Comparison of ENCODE assay signal across 33 cellular contexts in the genomic region with DNA sequence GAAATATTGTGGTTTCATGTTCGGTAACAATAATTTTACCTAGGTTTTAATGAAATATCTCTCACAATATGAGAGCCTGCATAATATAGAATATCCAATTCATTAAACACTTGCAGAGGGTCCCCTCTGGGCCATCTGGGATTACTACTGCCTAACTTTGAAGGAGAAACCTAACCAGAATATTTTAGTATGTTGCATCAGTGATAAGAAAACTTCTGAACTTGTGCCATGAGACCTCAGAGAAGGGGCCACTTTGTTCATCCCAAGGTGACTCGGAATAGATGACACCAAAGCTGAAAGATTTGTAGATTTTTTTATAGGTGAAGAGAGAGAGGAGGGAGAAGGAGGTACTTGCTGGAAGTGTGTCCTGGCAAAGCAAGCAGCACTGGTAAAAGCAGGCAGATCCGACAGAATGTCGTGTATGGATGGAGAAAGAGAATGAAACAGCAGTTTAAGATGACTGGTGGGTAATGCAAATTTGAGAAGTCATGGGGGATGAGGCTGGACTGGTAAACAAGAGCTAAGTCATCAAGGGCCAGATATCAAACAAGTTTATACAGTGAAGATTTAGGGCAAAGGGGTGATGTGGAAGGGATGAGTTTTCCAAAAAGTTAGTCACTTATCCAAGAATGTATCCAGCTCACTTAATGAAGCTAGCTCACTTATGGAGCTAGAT.
DNase-seq lines count a peak whose midpoint lies in the region; ATAC-seq, FAIRE-seq and TF ChIP-seq lines count a peak whose summit lies in the region.
"Had no signal": no experiment of that assay in that cellular context is flagged by ENCODE, and none has a peak within 500 bp of the region (broad histone marks: within the 10 kb centered on the region; RNA-seq: fewer than 3 reads in every experiment).

No MANE protein-coding gene starts in this region.

- H3K4me1 ChIP-seq in IMR-90 (ENCODE audit: control insufficient read depth, insufficient read depth, low read length) (peaks cover 1% of the 10 kb centered on the region; the same call in 1 of the 2 replicates), astrocyte (ENCODE audit: insufficient read depth, low read length) (no peaks in the 10 kb centered on the region), trophoblast cell (ENCODE audit: control insufficient read depth in 1 of 2, insufficient read depth in 2 of 2, low read length in 2 of 2) (no peaks in the 10 kb centered on the region), transverse colon (peaks cover 0 to 7% (median 2%) of the 10 kb centered on the region in 4 donors)
- H3K4me1 ChIP-seq: pancreas had no signal

- no peaks in the 10 kb centered on the region for H3K36me3 Mint-ChIP-seq in astrocyte (ENCODE audit: low read depth, unreplicated experiment)
- no peaks in the 10 kb centered on the region for H3K36me3 Mint-ChIP-seq in activated CD4-positive, alpha-beta T cell treated with anti-CD3 and anti-CD28 coated beads, Interleukin-2, amount 10 ng/mL, durations not matched to agents 24 days and 14 days (ENCODE audit: low read depth)
- H3K36me3 Mint-ChIP-seq: naive thymus-derived CD4-positive, alpha-beta T cell; stimulated activated effector memory CD8-positive, alpha-beta T cell treated with anti-CD3 and anti-CD28 coated beads, Interleukin-12 subunit alpha, Interleukin-12 subunit beta, amount 100 ng/mL, for 72 hours had no signal

- H3K18ac ChIP-seq in IMR-90 (ENCODE audit: low read depth, low read length): no peak overlapping the region
- H3K18ac ChIP-seq in trophoblast cell (ENCODE audit: low read length): no peak overlapping the region

- H4K12ac ChIP-seq in trophoblast cell (ENCODE audit: low read depth, low read length): no peak overlapping the region

- H3K23ac ChIP-seq in IMR-90 (ENCODE audit: low read depth, low read length) (no peak overlapping the region), trophoblast cell (ENCODE audit: low read length) (no peak overlapping the region)

- H2AK5ac ChIP-seq in IMR-90 (ENCODE audit: low read depth, low read length) (no peak overlapping the region), trophoblast cell (ENCODE audit: low read length) (no peak overlapping the region)

- H3K79me2 ChIP-seq in astrocyte (ENCODE audit: insufficient read depth, low read length): no peaks in the 10 kb centered on the region
- no peaks in the 10 kb centered on the region for H3K79me2 ChIP-seq in trophoblast cell (ENCODE audit: control insufficient read depth, insufficient read depth, low read length, poor library complexity)

- no peak overlapping the region for H3K56ac ChIP-seq in IMR-90 (ENCODE audit: extremely low read depth, insufficient read depth, low read length)

- H2BK5ac ChIP-seq in IMR-90 (ENCODE audit: low read depth, low read length, poor library complexity, severe bottlenecking) (no peak overlapping the region), trophoblast cell (ENCODE audit: low read depth, low read length, poor library complexity) (no peak overlapping the region)

- H2BK20ac ChIP-seq in IMR-90 (ENCODE audit: low read depth, low read length): no peak overlapping the region

- no peak overlapping the region for H2BK15ac ChIP-seq in IMR-90 (ENCODE audit: low read depth, low read length)

- H3K27me3 Mint-ChIP-seq in astrocyte (ENCODE audit: low read depth, unreplicated experiment): no peaks in the 10 kb centered on the region
- no peaks in the 10 kb centered on the region for H3K27me3 Mint-ChIP-seq in activated CD4-positive, alpha-beta T cell treated with anti-CD3 and anti-CD28 coated beads, Interleukin-2, amount 10 ng/mL, durations not matched to agents 24 days and 14 days

- H2AK9ac ChIP-seq in IMR-90 (replicated peaks; ENCODE audit: low read depth, low read length, poor library complexity): no peak overlapping the region

- H2BK120ac ChIP-seq in IMR-90 (ENCODE audit: low read depth, low read length) (no peak overlapping the region), trophoblast cell (ENCODE audit: insufficient read depth, low read length, poor library complexity) (no peak overlapping the region)

- H3K79me1 ChIP-seq in IMR-90 (ENCODE audit: low read depth in 1 of 2, low read length in 2 of 2) (no peaks in the 10 kb centered on the region), trophoblast cell (ENCODE audit: low read length) (no peaks in the 10 kb centered on the region)

- in situ Hi-C loops in IMR-90 (cut with MboI; ENCODE audit: low sequenced_read_pairs) (loop anchor here (5.0 to 10.0 kb wide), 2 partner anchors 174 to 466 kb away; no protein-coding TSS in a partner anchor), transverse colon (cut with MboI; ENCODE audit: low pct_ligation_motif_present in 1 of 4, low pct_unique_long_range_greater_than_20kb in 1 of 4, low sequenced_read_pairs in 3 of 4) (loop anchor here (10.0 to 25.0 kb wide), 7 partner anchors 156 to 464 kb away; a partner anchor contains a TSS)

- H4K20me1 ChIP-seq in IMR-90 (ENCODE audit: insufficient read depth, low read length) (no peaks in the 10 kb centered on the region), astrocyte (ENCODE audit: insufficient read depth, low read length) (no peaks in the 10 kb centered on the region)

- no TSS peak for BruUV-seq in IMR-90 (replicated peaks; lab: Mats Ljungman, UMichigan)

- peak overlapping the region; percentile 29; the same call in 1 of the 2 replicates for H3K4me2 ChIP-seq in IMR-90 (ENCODE audit: low read depth, low read length)
- no peak overlapping the region for H3K4me2 ChIP-seq in astrocyte (ENCODE audit: low read length)
- H3K4me2 ChIP-seq in trophoblast cell (ENCODE audit: low read length): no peak overlapping the region

- CTCF ChIA-PET in IMR-90 (lab: Yijun Ruan, JAX): interaction anchor here (0.6 to 2.7 kb wide), 6 partner anchors 13 to 489 kb away, joined by 3 to 38 read pairs (median 7); no protein-coding TSS in a partner anchor

- TF ChIP-seq EP300 in transverse colon (IDR thresholded peaks at IDR 0.05; ENCODE audit: low read depth): no peak

- DNase-seq in IMR-90: peak; percentile 19
- DNase-seq in astrocyte (ENCODE audit: low read depth): no peak
- DNase-seq in left lobe of liver (ENCODE audit: low spot score): no peak
- no peak for DNase-seq in trophoblast cell
- no peak for DNase-seq in transverse colon
- no peak for DNase-seq in RPMI8226
- no peak for DNase-seq in activated CD4-positive, alpha-beta T cell treated with anti-CD3 and anti-CD28 coated beads, Interleukin-2, amount 10 ng/mL, durations not matched to agents 24 days and 14 days
- DNase-seq: activated CD4-positive, alpha-beta memory T cell treated with anti-CD3 and anti-CD28 coated beads, Interleukin-2, amount 10 ng/mL, durations not matched to agents 7 days and 5 days; activated CD4-positive, CD25-positive, alpha-beta regulatory T cell treated with anti-CD3 and anti-CD28 coated beads, Interleukin-2, amount 50 U/mL, for 72 hours; aorta; C1 segment of cervical spinal cord; Caco-2; caudate nucleus; cortex of kidney; DMS79 treated with DMSO at 0.1 percent for 48 hours; esophagus squamous epithelium; GF-D8; HFFc6; left lung; naive thymus-derived CD4-positive, alpha-beta T cell; NCI-H1092; NCI-H187; NCI-H526; pancreas; stimulated activated CD4-positive, alpha-beta T cell treated with anti-CD3 and anti-CD28 coated beads, Interleukin-12 subunit alpha, Interleukin-12 subunit beta, amount 100 ng/mL, for 4 hours; stimulated activated CD4-positive, alpha-beta T cell treated with anti-CD3 and anti-CD28 coated beads, Interleukin-4, amount 100 ng/mL, for 1 hour; substantia nigra; T-helper 1 cell had no signal

- intact Hi-C loops in IMR-90 (cut with micrococcal nuclease): loop anchor here (1.0 to 10.0 kb wide), 2 partner anchors 354 to 488 kb away; no protein-coding TSS in a partner anchor
- intact Hi-C loops in transverse colon (cut with DNase I; ENCODE audit: low total_unique reads): loop anchor here (5.0 to 10.0 kb wide), 2 partner anchors 161 to 454 kb away; a partner anchor contains a TSS
- intact Hi-C loops in activated CD4-positive, alpha-beta T cell treated with anti-CD3 and anti-CD28 coated beads, Interleukin-2, amount 10 ng/mL, durations not matched to agents 24 days and 14 days (cut with micrococcal nuclease): no loop called here

- H3K9me3 Mint-ChIP-seq in astrocyte (ENCODE audit: unreplicated experiment): peaks cover 3% of the 10 kb centered on the region
- H3K9me3 Mint-ChIP-seq in activated CD4-positive, alpha-beta T cell treated with anti-CD3 and anti-CD28 coated beads, Interleukin-2, amount 10 ng/mL, durations not matched to agents 24 days and 14 days: no peaks in the 10 kb centered on the region
- H3K9me3 Mint-ChIP-seq: activated CD4-positive, alpha-beta memory T cell treated with anti-CD3 and anti-CD28 coated beads, Interleukin-2, amount 10 ng/mL, durations not matched to agents 7 days and 5 days; activated T-helper 17 cell treated with anti-CD3 and anti-CD28 coated beads, Interleukin-2, amount 50 U/mL, for 72 hours; HFFc6; stimulated activated effector memory CD8-positive, alpha-beta T cell treated with anti-CD3 and anti-CD28 coated beads, Interleukin-12 subunit alpha, Interleukin-12 subunit beta, amount 100 ng/mL, for 72 hours had no signal

- POLR2A ChIA-PET in IMR-90 (lab: Charles Lee; ENCODE audit: unreplicated experiment): no interaction called here

- 0 out of 2 replicates have a peak overlapping the region, but pooled peaks have one; percentile 25 for H4K91ac ChIP-seq in IMR-90 (ENCODE audit: insufficient read depth, low read depth, low read length)
- no peak overlapping the region for H4K91ac ChIP-seq in trophoblast cell (ENCODE audit: low read depth, low read length)

- no peak for FAIRE-seq in astrocyte (lab: Jason Lieb, UNC)
- FAIRE-seq: RCC 7860 had no signal

- WGBS in IMR-90 (ENCODE audit: extremely low coverage in 2 of 2, insufficient read length in 1 of 2), 2 experiments: 70% methylated on average over 3 of the region's 4 CpGs; no CpG with 5 or more reads in 1 of the 2 experiments
- no CpG with 5 or more reads among the region's 4 CpGs for WGBS in trophoblast cell (ENCODE audit: extremely low coverage, insufficient coverage, insufficient read length)
- 69 to 70% methylated on average over 4 of the region's 4 CpGs for WGBS in transverse colon (ENCODE audit: low coverage in 1 of 2), 2 donors

- peak overlapping the region; percentile 15 for H3K27ac Mint-ChIP-seq in astrocyte (ENCODE audit: unreplicated experiment)
- no peak overlapping the region for H3K27ac Mint-ChIP-seq in activated CD4-positive, alpha-beta T cell treated with anti-CD3 and anti-CD28 coated beads, Interleukin-2, amount 10 ng/mL, durations not matched to agents 24 days and 14 days
- H3K27ac Mint-ChIP-seq: activated CD4-positive, alpha-beta memory T cell treated with anti-CD3 and anti-CD28 coated beads, Interleukin-2, amount 10 ng/mL, durations not matched to agents 7 days and 5 days; activated naive CD8-positive, alpha-beta T cell; activated T-helper 17 cell treated with anti-CD3 and anti-CD28 coated beads, Interleukin-2, amount 50 U/mL, for 72 hours; HFFc6; mesothelial cell of epicardium; stimulated activated effector memory CD8-positive, alpha-beta T cell treated with anti-CD3 and anti-CD28 coated beads, Interleukin-12 subunit alpha, Interleukin-12 subunit beta, amount 100 ng/mL, for 72 hours had no signal

- H3K36me3 ChIP-seq in IMR-90 (ENCODE audit: control insufficient read depth, insufficient read depth, low read length) (no peaks in the 10 kb centered on the region), astrocyte (ENCODE audit: insufficient read depth, low read length) (no peaks in the 10 kb centered on the region), trophoblast cell (ENCODE audit: control insufficient read depth in 1 of 2, insufficient read depth in 2 of 2, low read length in 2 of 2) (no peaks in the 10 kb centered on the region), transverse colon (no peaks in the 10 kb centered on the region)
- H3K36me3 ChIP-seq: esophagus squamous epithelium, left lung, pancreas had no signal

- H3K9ac ChIP-seq in IMR-90 (ENCODE audit: low read depth, low read length) (no peak overlapping the region), astrocyte (ENCODE audit: low read length) (no peak overlapping the region), trophoblast cell (ENCODE audit: low read length) (no peak overlapping the region)

- H2BK12ac ChIP-seq in trophoblast cell (ENCODE audit: low read length): peak overlapping the region; percentile 36

- no peak overlapping the region for H3K4me3 Mint-ChIP-seq in astrocyte (ENCODE audit: unreplicated experiment)
- no peak overlapping the region for H3K4me3 Mint-ChIP-seq in activated CD4-positive, alpha-beta T cell treated with anti-CD3 and anti-CD28 coated beads, Interleukin-2, amount 10 ng/mL, durations not matched to agents 24 days and 14 days
- H3K4me3 Mint-ChIP-seq: activated CD4-positive, alpha-beta memory T cell treated with anti-CD3 and anti-CD28 coated beads, Interleukin-2, amount 10 ng/mL, durations not matched to agents 7 days and 5 days; activated naive CD8-positive, alpha-beta T cell; activated T-helper 17 cell treated with anti-CD3 and anti-CD28 coated beads, Interleukin-2, amount 50 U/mL, for 72 hours; HFFc6; mesothelial cell of epicardium; naive thymus-derived CD4-positive, alpha-beta T cell; stimulated activated effector memory CD8-positive, alpha-beta T cell treated with anti-CD3 and anti-CD28 coated beads, Interleukin-12 subunit alpha, Interleukin-12 subunit beta, amount 100 ng/mL, for 72 hours had no signal

- H2AFZ ChIP-seq in IMR-90 (replicated peaks; ENCODE audit: low read length, poor library complexity): no peak overlapping the region
- peak overlapping the region; percentile 21 for H2AFZ ChIP-seq in astrocyte (ENCODE audit: low read depth, low read length)
- H2AFZ ChIP-seq in trophoblast cell (ENCODE audit: insufficient read depth, low read length, poor library complexity): peak overlapping the region; percentile 35

- H4K5ac ChIP-seq in IMR-90 (ENCODE audit: low read depth, low read length): no peak overlapping the region

- no peak overlapping the region for H3K14ac ChIP-seq in IMR-90 (replicated peaks; ENCODE audit: low read depth, low read length)
- H3K14ac ChIP-seq in trophoblast cell (ENCODE audit: low read length): no peak overlapping the region

- ATAC-seq in IMR-90 (ENCODE audit: low read depth): peak; percentile 21; the same call in 1 of the 2 replicates
- ATAC-seq in left lobe of liver: peak; percentile 59
- ATAC-seq: activated T-helper 17 cell treated with anti-CD3 and anti-CD28 coated beads, Interleukin-2, amount 50 U/mL, for 72 hours; left lung; naive thymus-derived CD4-positive, alpha-beta T cell; pancreas; stimulated activated effector memory CD8-positive, alpha-beta T cell treated with anti-CD3 and anti-CD28 coated beads, Interleukin-12 subunit alpha, Interleukin-12 subunit beta, amount 100 ng/mL, for 72 hours had no signal

- H3K9me3 ChIP-seq in IMR-90 (ENCODE audit: control insufficient read depth, insufficient read depth, low read length) (no peaks in the 10 kb centered on the region), astrocyte (ENCODE audit: insufficient read depth, low read depth, low read length) (no peaks in the 10 kb centered on the region), trophoblast cell (ENCODE audit: insufficient read depth, low read depth, low read length) (no peaks in the 10 kb centered on the region), transverse colon (no peaks in the 10 kb centered on the region)
- H3K9me3 ChIP-seq: Caco-2, esophagus squamous epithelium, left lung, pancreas had no signal

- no peaks in the 10 kb centered on the region for H3K9me1 ChIP-seq in IMR-90 (ENCODE audit: insufficient read depth, low read length)

- TF ChIP-seq RAD21 in IMR-90 (IDR thresholded peaks at IDR 0.05; ENCODE audit: low read length): no peak

- H3K4ac ChIP-seq in IMR-90 (ENCODE audit: low read depth, low read length): no peak overlapping the region
- no peak overlapping the region for H3K4ac ChIP-seq in trophoblast cell (ENCODE audit: low read depth, low read length)

- TF ChIP-seq CTCF in IMR-90 (conservative IDR thresholded peaks at IDR 0.05; ENCODE audit: low read depth, low read length) (no peak), astrocyte (IDR thresholded peaks at IDR 0.05; ENCODE audit: insufficient read depth, low read depth, low read length) (no peak), transverse colon (IDR thresholded peaks at IDR 0.05) (no peak)

- peaks cover 13% of the 10 kb centered on the region for H3K4me1 Mint-ChIP-seq in astrocyte (ENCODE audit: low read depth, unreplicated experiment)
- H3K4me1 Mint-ChIP-seq in activated CD4-positive, alpha-beta T cell treated with anti-CD3 and anti-CD28 coated beads, Interleukin-2, amount 10 ng/mL, durations not matched to agents 24 days and 14 days: peaks cover 4% of the 10 kb centered on the region
- H3K4me1 Mint-ChIP-seq: activated CD4-positive, alpha-beta memory T cell treated with anti-CD3 and anti-CD28 coated beads, Interleukin-2, amount 10 ng/mL, durations not matched to agents 7 days and 5 days; activated T-helper 17 cell treated with anti-CD3 and anti-CD28 coated beads, Interleukin-2, amount 50 U/mL, for 72 hours; stimulated activated effector memory CD8-positive, alpha-beta T cell treated with anti-CD3 and anti-CD28 coated beads, Interleukin-12 subunit alpha, Interleukin-12 subunit beta, amount 100 ng/mL, for 72 hours had no signal

- no peak overlapping the region; a peak in 1 of 4 replicates for H4K8ac ChIP-seq in IMR-90 (ENCODE audit: low read depth in 2 of 2, low read length in 2 of 2)
- no peak overlapping the region for H4K8ac ChIP-seq in trophoblast cell (ENCODE audit: low read depth, low read length)

- H3K27ac ChIP-seq in IMR-90 (ENCODE audit: insufficient read depth, low read length) (no peak overlapping the region), astrocyte (ENCODE audit: low read depth, low read length) (no peak overlapping the region), trophoblast cell (ENCODE audit: low read depth, low read length) (no peak overlapping the region), transverse colon (no peak overlapping the region)
- H3K27ac ChIP-seq: esophagus squamous epithelium, left lung, pancreas had no signal

- dilution Hi-C loops in IMR-90 (cut with HindIII; ENCODE audit: low sequenced_read_pairs, unreplicated experiment): no loop called here

- TF ChIP-seq POLR2A in IMR-90 (IDR thresholded peaks at IDR 0.05; ENCODE audit: low read depth, low read length): no peak
- TF ChIP-seq POLR2A in transverse colon (IDR thresholded peaks at IDR 0.05): no peak

- H3K4me3 ChIP-seq in IMR-90 (ENCODE audit: insufficient read depth, low read depth, low read length): no peak overlapping the region
- H3K4me3 ChIP-seq in astrocyte (ENCODE audit: insufficient read depth, low read depth, low read length): no peak overlapping the region
- H3K4me3 ChIP-seq in trophoblast cell (ENCODE audit: low read depth, low read length): no peak overlapping the region
- H3K4me3 ChIP-seq in transverse colon: no peak overlapping the region
- H3K4me3 ChIP-seq: esophagus squamous epithelium, left lung, pancreas had no signal

- H3K27me3 ChIP-seq in IMR-90 (ENCODE audit: control insufficient read depth, insufficient read depth, low read length) (no peaks in the 10 kb centered on the region), astrocyte (ENCODE audit: insufficient read depth, low read length) (no peaks in the 10 kb centered on the region), trophoblast cell (ENCODE audit: insufficient read depth, low read length) (no peaks in the 10 kb centered on the region), transverse colon (no peaks in the 10 kb centered on the region)
- H3K27me3 ChIP-seq: esophagus squamous epithelium, left lung, pancreas had no signal
